Comparison of ENCODE assay signal across 7 cellular contexts in the genomic region with DNA sequence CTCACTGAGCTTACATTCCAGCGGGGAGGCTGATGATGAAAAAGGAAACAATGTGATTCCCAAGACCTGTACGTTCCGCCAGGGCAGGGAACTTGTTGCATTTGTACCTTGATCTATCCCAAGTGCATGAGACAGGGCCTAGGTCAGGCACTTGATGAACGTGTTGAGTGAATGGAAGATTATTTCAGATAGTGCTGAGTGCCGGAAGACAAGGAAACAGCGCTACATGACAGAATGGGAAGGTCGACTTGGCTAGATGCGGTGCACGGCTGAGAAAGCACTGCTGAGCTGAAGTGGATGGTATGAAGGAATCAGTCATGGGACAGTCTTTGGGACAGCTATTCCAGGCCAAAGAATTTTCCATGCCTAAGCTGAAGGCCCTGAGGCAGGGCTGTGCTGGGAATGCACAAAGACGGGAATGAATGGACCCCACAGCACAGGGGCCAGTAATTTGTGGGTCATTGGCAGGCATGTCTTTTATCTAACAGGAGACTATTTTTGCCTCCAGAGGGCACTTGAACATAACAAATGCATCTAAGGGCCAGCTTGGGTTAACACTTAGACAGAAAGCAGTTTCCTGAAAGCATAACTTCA. TPM values are rescaled to one million over a fixed set of nuclear protein-coding genes. Genes with fewer than 3 reads are reported as not detected.
DNase-seq lines count a peak whose midpoint lies in the region; ATAC-seq and TF ChIP-seq lines count a peak whose summit lies in the region.
"Not testable (repeated sequence)": the region's sequence is repeated elsewhere in the genome, so short reads cannot be mapped to it uniquely, and the experiment has no call there.

No MANE protein-coding gene starts in this region.

- H3K36me3 Mint-ChIP-seq in activated CD8-positive, alpha-beta memory T cell treated with anti-CD3 and anti-CD28 coated beads, Interleukin-2, amount 10 ng/mL, durations not matched to agents 7 days and 5 days; memory B cell: not testable (repeated sequence)

- ATAC-seq in GM21360 (IDR thresholded peaks at IDR 0.05; ENCODE audit: unreplicated experiment) (peak; percentile 55), HG03378 (IDR thresholded peaks at IDR 0.05; ENCODE audit: unreplicated experiment) (peak; percentile 73), memory B cell (ENCODE audit: low read depth) (peak; percentile 62)
- ATAC-seq in activated CD8-positive, alpha-beta memory T cell treated with anti-CD3 and anti-CD28 coated beads, Interleukin-2, amount 10 ng/mL, durations not matched to agents 7 days and 5 days: peak; percentile 60

- H3K27ac Mint-ChIP-seq in activated CD8-positive, alpha-beta memory T cell treated with anti-CD3 and anti-CD28 coated beads, Interleukin-2, amount 10 ng/mL, durations not matched to agents 7 days and 5 days; memory B cell: not testable (repeated sequence)

- H3K27me3 Mint-ChIP-seq in activated CD8-positive, alpha-beta memory T cell treated with anti-CD3 and anti-CD28 coated beads, Interleukin-2, amount 10 ng/mL, durations not matched to agents 7 days and 5 days; memory B cell: not testable (repeated sequence)

- H3K4me3 Mint-ChIP-seq in activated CD8-positive, alpha-beta memory T cell treated with anti-CD3 and anti-CD28 coated beads, Interleukin-2, amount 10 ng/mL, durations not matched to agents 7 days and 5 days; memory B cell: not testable (repeated sequence)

- DNase-seq in ELF-1 (ENCODE audit: low read depth, low spot score): peak; percentile 72
- peak; percentile 27 for DNase-seq in NCI-H526 treated with DMSO at 0.1 percent for 48 hours (lab: John Stamatoyannopoulos, UW)
- not testable (repeated sequence) for DNase-seq in activated CD8-positive, alpha-beta memory T cell treated with anti-CD3 and anti-CD28 coated beads, Interleukin-2, amount 10 ng/mL, durations not matched to agents 7 days and 5 days
- peak; percentile 38 for DNase-seq in fibroblast of mammary gland (ENCODE audit: low read depth)
- peak in 1 of 2 donors; percentile 19 for DNase-seq in memory B cell (ENCODE audit: low spot score in 2 of 2)

- H3K4me1 Mint-ChIP-seq in activated CD8-positive, alpha-beta memory T cell treated with anti-CD3 and anti-CD28 coated beads, Interleukin-2, amount 10 ng/mL, durations not matched to agents 7 days and 5 days; memory B cell: not testable (repeated sequence)

- not testable (repeated sequence) for H3K4me3 ChIP-seq in fibroblast of mammary gland (ENCODE audit: control insufficient read depth, low read depth, low read length)

- peak; percentile 20 for TF ChIP-seq CTCF in fibroblast of mammary gland (conservative IDR thresholded peaks at IDR 0.05; ENCODE audit: control insufficient read depth, insufficient read depth, low read depth, low read length)

- not testable (repeated sequence) for H3K9me3 Mint-ChIP-seq in activated CD8-positive, alpha-beta memory T cell treated with anti-CD3 and anti-CD28 coated beads, Interleukin-2, amount 10 ng/mL, durations not matched to agents 7 days and 5 days (ENCODE audit: low read depth); memory B cell

- CTCF ChIA-PET in activated CD8-positive, alpha-beta memory T cell treated with anti-CD3 and anti-CD28 coated beads, Interleukin-2, amount 10 ng/mL, durations not matched to agents 7 days and 5 days (lab: Charles Lee): interaction anchor here (0.7 to 1.8 kb wide), 4 partner anchors 10 to 359 kb away, joined by 3 to 8 read pairs (median 3); no protein-coding TSS in a partner anchor

RNA-seq across cellular contexts. Expression of gene HNRNPA1L2, which starts 33.1 kb away (rescaled TPM):
- 1 to 10 TPM; 7.4 to 9.7 TPM for total RNA-seq in activated CD8-positive, alpha-beta memory T cell treated with anti-CD3 and anti-CD28 coated beads, Interleukin-2, amount 10 ng/mL, durations not matched to agents 7 days and 5 days

RNA-seq across cellular contexts. Expression of gene SUGT1, which starts 43.5 kb away (rescaled TPM):
- 10 to 100 TPM; 42.8 to 51.8 TPM for total RNA-seq in activated CD8-positive, alpha-beta memory T cell treated with anti-CD3 and anti-CD28 coated beads, Interleukin-2, amount 10 ng/mL, durations not matched to agents 7 days and 5 days
